9 cellular contexts compared by ENCODE assay signal in the genomic region with DNA sequence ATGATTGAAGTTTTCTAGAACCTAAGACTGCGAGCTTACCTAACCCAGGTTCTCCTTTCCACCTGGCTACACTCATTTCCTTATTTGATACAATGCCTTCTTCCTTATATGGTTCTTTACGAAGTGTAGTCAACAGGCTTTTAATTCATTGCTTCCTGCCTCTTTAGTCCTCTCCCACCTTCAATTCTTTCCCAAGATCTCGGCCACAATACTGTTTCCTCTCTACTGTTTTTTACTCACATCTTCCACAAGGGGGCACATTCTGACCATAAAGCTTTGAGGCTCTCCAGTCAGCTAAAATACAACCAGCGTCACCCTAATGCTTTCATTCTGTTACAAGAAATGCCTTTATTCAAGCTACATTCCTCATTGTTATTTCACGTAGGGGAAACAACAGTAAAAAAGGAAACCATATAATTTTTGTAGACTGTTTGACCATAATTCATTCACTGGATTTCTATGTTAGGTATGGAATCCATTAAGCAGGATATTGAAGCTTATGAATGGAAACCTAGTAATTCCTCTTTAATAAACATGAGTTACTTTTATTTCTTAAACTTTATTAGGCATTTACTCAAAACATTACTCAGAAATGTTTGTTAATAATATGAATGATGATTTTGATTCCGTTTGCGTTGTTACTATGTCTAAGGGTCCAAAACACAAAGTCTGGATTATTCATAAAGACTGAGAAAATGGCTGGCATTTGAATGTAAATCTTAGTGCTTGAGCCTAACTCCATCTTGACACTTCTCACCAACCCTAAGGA. TPM values are rescaled to one million over a fixed set of nuclear protein-coding genes. Genes with fewer than 3 reads are reported as not detected.
DNase-seq lines count a peak whose midpoint lies in the region; ATAC-seq and TF ChIP-seq lines count a peak whose summit lies in the region.
"Had no signal": no experiment of that assay in that cellular context is flagged by ENCODE, and none has a peak within 500 bp of the region (broad histone marks: within the 10 kb centered on the region; RNA-seq: fewer than 3 reads in every experiment).

No MANE protein-coding gene starts in this region.

- peak; percentile 71 for TF ChIP-seq CTCF in astrocyte of the spinal cord (IDR thresholded peaks at IDR 0.05; ENCODE audit: low read depth, low read length)

- no peaks in the 10 kb centered on the region for H3K4me1 Mint-ChIP-seq in stimulated activated memory B cell treated with anti-CD40 and anti-IgM and Interleukin-4, amounts not matched to agents 10 μg/mL and 1 μg/mL and 100 μg/mL, for 72 hours

- H3K9ac ChIP-seq in iPS-20b (ENCODE audit: low read depth, low read length), result peak overlapping the region; percentile 62; the same call in 1 of the 2 replicates

- no peaks in the 10 kb centered on the region for H3K27me3 Mint-ChIP-seq in stimulated activated memory B cell treated with anti-CD40 and anti-IgM and Interleukin-4, amounts not matched to agents 10 μg/mL and 1 μg/mL and 100 μg/mL, for 72 hours
- H3K27me3 Mint-ChIP-seq: dendritic cell treated with granulocyte-macrophage colony-stimulating factor and Interleukin-4, amounts not matched to agents 40 ng/mL and 50 ng/mL, for 4 days had no signal

- in situ Hi-C loops in astrocyte of the spinal cord (cut with HindIII; ENCODE audit: low sequenced_read_pairs), result no loop called here

- no peak overlapping the region for H3K4me3 Mint-ChIP-seq in stimulated activated memory B cell treated with anti-CD40 and anti-IgM and Interleukin-4, amounts not matched to agents 10 μg/mL and 1 μg/mL and 100 μg/mL, for 72 hours
- H3K4me3 Mint-ChIP-seq: dendritic cell treated with granulocyte-macrophage colony-stimulating factor and Interleukin-4, amounts not matched to agents 40 ng/mL and 50 ng/mL, for 4 days had no signal

- H3K9me3 Mint-ChIP-seq in stimulated activated memory B cell treated with anti-CD40 and anti-IgM and Interleukin-4, amounts not matched to agents 10 μg/mL and 1 μg/mL and 100 μg/mL, for 72 hours, result no peaks in the 10 kb centered on the region
- H3K9me3 Mint-ChIP-seq: dendritic cell treated with granulocyte-macrophage colony-stimulating factor and Interleukin-4, amounts not matched to agents 40 ng/mL and 50 ng/mL, for 4 days had no signal

- H3K36me3 ChIP-seq in iPS-20b (ENCODE audit: insufficient read depth, low read depth, low read length), result no peaks in the 10 kb centered on the region

- no peaks in the 10 kb centered on the region for H3K9me3 ChIP-seq in iPS-20b (ENCODE audit: insufficient read depth, low read depth, low read length)

- H3K4me1 ChIP-seq in iPS-20b (ENCODE audit: insufficient read depth, low read length), result peaks cover 5% of the 10 kb centered on the region; the same call in 1 of the 2 replicates

- DNase-seq in GM04503 (ENCODE audit: low read depth) (peak; percentile 74), HT1080 (ENCODE audit: low read depth) (peak; percentile 95), NCI-H774 (lab: John Stamatoyannopoulos, UW) (peak; percentile 52), astrocyte of the spinal cord (ENCODE audit: low read depth, low spot score) (peak; percentile 93)
- DNase-seq in stimulated activated CD4-positive, alpha-beta T cell treated with anti-CD3 and anti-CD28 coated beads, Interleukin-4, amount 100 ng/mL, for 4 hours, result no peak

- no peaks in the 10 kb centered on the region for H3K36me3 Mint-ChIP-seq in stimulated activated memory B cell treated with anti-CD40 and anti-IgM and Interleukin-4, amounts not matched to agents 10 μg/mL and 1 μg/mL and 100 μg/mL, for 72 hours

- no peaks in the 10 kb centered on the region for H3K27me3 ChIP-seq in iPS-20b (ENCODE audit: insufficient read depth, low read length)

- H3K4me3 ChIP-seq in astrocyte of the spinal cord (ENCODE audit: low read depth, low read length) (peak overlapping the region; percentile 28), iPS-20b (ENCODE audit: low read length) (no peak overlapping the region)

- no peak overlapping the region for H3K27ac Mint-ChIP-seq in stimulated activated memory B cell treated with anti-CD40 and anti-IgM and Interleukin-4, amounts not matched to agents 10 μg/mL and 1 μg/mL and 100 μg/mL, for 72 hours
- H3K27ac Mint-ChIP-seq: dendritic cell treated with granulocyte-macrophage colony-stimulating factor and Interleukin-4, amounts not matched to agents 40 ng/mL and 50 ng/mL, for 4 days had no signal

- peak overlapping the region; percentile 43 for H3K27ac ChIP-seq in iPS-20b (ENCODE audit: low read length)

- peak; percentile 91 for ATAC-seq in GM21619 (IDR thresholded peaks at IDR 0.05; ENCODE audit: unreplicated experiment)
- ATAC-seq in stimulated activated memory B cell treated with anti-CD40 and anti-IgM and Interleukin-4, amounts not matched to agents 10 μg/mL and 1 μg/mL and 100 μg/mL, for 72 hours, result peak; percentile 31

RNA-seq across cellular contexts. Expression of a gene that starts 29.5 kb away (rescaled TPM):
- total RNA-seq in HT1080 (2014; rRNA removed; shearing (Covaris generic)), result 85.5 and 91.1 TPM in 2 replicates
- 57.3 and 72.2 TPM in 2 replicates for polyA plus RNA-seq in HT1080 (2015; cell fraction: cytosol; rRNA removed)
- polyA plus RNA-seq in HT1080 (2015; cell fraction: nucleus; rRNA removed), result 89.2 and 94.4 TPM in 2 replicates

Comparison
In these comparisons a context has a peak if more than half of its experiments do, and no peak if none do; other contexts are left out.
1. DNase-seq: peak in GM04503 (single experiment), HT1080 (single experiment), NCI-H774 (single experiment) and astrocyte of the spinal cord (single experiment); none in stimulated activated CD4-positive, alpha-beta T cell treated with anti-CD3 and anti-CD28 coated beads, Interleukin-4, amount 100 ng/mL, for 4 hours (0 of 2).